1 cellular context compared by ENCODE assay signal in the genomic region with DNA sequence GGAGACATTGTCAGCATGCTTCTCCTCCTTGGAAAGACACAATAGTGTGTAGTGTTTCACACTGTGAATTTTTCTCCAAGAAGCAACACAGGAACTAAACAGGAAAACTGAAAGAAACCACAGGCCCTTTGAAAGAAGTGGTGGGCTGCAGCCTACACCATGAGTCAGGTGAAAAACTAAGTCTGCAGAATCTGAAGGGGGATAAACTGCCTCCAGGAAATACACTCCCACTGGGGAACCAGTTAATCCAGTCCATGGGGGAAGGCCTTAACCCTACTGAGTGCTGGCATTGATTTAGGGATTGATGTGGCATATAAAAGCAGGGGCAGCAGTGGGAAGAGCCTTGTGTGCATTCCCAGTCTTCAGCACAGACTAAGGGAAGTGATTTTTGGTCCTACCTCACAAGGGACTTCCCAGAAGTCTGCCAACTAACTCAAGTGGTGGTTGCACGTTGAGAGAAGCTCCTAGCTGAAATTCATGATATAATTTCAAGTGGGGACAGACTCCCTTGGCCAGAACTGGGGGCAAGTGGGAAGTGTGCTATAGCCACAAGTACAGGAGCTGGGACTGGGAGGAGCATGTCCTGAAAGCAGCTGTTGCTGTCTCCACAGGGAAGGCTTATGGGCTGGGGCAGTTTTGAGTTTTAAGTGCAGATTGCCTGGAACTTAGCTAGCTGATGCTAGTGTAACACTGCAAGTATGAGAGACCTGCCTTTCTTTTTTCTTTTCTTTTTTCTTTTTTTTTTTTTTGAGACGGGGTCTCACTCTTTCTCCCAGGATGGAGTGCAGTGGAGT.
A peak's percentile ranks its signal among the peaks of the same experiment; 100 is the strongest.
TF ChIP-seq lines count a peak whose summit lies in the region.

No MANE protein-coding gene starts in this region.

TF ChIP-seq in GM12878, 131 proteins besides CTCF, POLR2A, EP300 and RAD21:
- TF ChIP-seq, protein P1, sequence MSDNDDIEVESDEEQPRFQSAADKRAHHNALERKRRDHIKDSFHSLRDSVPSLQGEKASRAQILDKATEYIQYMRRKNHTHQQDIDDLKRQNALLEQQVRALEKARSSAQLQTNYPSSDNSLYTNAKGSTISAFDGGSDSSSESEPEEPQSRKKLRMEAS (IDR thresholded peaks at IDR 0.05; ENCODE audit: low read depth, low read length), result no peak
- no peak for TF ChIP-seq YBX1 (IDR thresholded peaks at IDR 0.05)
- TF ChIP-seq, protein P2, sequence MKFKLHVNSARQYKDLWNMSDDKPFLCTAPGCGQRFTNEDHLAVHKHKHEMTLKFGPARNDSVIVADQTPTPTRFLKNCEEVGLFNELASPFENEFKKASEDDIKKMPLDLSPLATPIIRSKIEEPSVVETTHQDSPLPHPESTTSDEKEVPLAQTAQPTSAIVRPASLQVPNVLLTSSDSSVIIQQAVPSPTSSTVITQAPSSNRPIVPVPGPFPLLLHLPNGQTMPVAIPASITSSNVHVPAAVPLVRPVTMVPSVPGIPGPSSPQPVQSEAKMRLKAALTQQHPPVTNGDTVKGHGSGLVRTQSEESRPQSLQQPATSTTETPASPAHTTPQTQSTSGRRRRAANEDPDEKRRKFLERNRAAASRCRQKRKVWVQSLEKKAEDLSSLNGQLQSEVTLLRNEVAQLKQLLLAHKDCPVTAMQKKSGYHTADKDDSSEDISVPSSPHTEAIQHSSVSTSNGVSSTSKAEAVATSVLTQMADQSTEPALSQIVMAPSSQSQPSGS (IDR thresholded peaks at IDR 0.05; ENCODE audit: low read length), result no peak
- TF ChIP-seq RUNX3 (IDR thresholded peaks at IDR 0.05; ENCODE audit: low read length), result peak; percentile 8; the same call in 1 of the 2 replicates
- 0 out of 2 replicates have a peak, but pooled peaks have one; percentile 28 for TF ChIP-seq IKZF1 (conservative IDR thresholded peaks at IDR 0.05)
- TF ChIP-seq, protein P3, sequence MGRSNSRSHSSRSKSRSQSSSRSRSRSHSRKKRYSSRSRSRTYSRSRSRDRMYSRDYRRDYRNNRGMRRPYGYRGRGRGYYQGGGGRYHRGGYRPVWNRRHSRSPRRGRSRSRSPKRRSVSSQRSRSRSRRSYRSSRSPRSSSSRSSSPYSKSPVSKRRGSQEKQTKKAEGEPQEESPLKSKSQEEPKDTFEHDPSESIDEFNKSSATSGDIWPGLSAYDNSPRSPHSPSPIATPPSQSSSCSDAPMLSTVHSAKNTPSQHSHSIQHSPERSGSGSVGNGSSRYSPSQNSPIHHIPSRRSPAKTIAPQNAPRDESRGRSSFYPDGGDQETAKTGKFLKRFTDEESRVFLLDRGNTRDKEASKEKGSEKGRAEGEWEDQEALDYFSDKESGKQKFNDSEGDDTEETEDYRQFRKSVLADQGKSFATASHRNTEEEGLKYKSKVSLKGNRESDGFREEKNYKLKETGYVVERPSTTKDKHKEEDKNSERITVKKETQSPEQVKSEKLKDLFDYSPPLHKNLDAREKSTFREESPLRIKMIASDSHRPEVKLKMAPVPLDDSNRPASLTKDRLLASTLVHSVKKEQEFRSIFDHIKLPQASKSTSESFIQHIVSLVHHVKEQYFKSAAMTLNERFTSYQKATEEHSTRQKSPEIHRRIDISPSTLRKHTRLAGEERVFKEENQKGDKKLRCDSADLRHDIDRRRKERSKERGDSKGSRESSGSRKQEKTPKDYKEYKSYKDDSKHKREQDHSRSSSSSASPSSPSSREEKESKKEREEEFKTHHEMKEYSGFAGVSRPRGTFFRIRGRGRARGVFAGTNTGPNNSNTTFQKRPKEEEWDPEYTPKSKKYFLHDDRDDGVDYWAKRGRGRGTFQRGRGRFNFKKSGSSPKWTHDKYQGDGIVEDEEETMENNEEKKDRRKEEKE (IDR thresholded peaks at IDR 0.05), result no peak
- TF ChIP-seq GATAD2B (conservative IDR thresholded peaks at IDR 0.05; ENCODE audit: low read depth), result no peak
- TF ChIP-seq, protein P4, sequence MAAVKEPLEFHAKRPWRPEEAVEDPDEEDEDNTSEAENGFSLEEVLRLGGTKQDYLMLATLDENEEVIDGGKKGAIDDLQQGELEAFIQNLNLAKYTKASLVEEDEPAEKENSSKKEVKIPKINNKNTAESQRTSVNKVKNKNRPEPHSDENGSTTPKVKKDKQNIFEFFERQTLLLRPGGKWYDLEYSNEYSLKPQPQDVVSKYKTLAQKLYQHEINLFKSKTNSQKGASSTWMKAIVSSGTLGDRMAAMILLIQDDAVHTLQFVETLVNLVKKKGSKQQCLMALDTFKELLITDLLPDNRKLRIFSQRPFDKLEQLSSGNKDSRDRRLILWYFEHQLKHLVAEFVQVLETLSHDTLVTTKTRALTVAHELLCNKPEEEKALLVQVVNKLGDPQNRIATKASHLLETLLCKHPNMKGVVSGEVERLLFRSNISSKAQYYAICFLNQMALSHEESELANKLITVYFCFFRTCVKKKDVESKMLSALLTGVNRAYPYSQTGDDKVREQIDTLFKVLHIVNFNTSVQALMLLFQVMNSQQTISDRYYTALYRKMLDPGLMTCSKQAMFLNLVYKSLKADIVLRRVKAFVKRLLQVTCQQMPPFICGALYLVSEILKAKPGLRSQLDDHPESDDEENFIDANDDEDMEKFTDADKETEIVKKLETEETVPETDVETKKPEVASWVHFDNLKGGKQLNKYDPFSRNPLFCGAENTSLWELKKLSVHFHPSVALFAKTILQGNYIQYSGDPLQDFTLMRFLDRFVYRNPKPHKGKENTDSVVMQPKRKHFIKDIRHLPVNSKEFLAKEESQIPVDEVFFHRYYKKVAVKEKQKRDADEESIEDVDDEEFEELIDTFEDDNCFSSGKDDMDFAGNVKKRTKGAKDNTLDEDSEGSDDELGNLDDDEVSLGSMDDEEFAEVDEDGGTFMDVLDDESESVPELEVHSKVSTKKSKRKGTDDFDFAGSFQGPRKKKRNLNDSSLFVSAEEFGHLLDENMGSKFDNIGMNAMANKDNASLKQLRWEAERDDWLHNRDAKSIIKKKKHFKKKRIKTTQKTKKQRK (IDR thresholded peaks at IDR 0.05; ENCODE audit: low read depth, low read length), result no peak
- TF ChIP-seq NR2C2 (IDR thresholded peaks at IDR 0.05; ENCODE audit: borderline replicate concordance, control insufficient read depth, insufficient read length, low read depth), result no peak
- TF ChIP-seq SPI1 (IDR thresholded peaks at IDR 0.05; ENCODE audit: borderline replicate concordance, insufficient read depth, low read depth, low read length), result 0 out of 2 replicates have a peak, but pooled peaks have one; percentile 3
